Comparison of ENCODE assay signal across 18 cellular contexts in the genomic region with DNA sequence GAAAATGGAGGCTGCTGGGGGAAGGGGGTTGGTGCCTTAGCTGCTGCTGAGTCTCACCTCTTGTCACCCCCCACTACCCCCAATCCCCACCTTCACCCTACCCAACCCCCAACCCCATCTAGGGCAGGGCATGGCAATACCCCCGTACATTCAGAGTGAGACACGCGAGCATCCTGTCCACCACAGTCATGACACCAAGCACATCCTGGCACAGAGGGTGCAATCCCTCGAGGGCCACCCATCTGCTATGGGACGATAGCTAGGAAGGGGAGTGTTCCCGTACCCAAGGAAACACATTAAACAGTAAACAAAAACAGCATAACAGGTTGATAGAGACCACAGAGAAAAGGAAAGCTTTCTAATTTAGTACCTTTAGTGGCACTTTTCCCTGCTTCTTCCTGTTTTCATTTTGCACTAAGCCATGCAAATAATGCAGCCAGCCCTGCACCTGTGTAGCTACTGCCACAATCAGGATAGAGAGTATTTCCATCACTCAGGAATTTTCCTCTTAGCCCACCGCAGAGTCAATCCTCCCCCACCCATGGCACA. TPM values are rescaled to one million over a fixed set of nuclear protein-coding genes. Genes with fewer than 3 reads are reported as not detected.
A peak's percentile ranks its signal among the peaks of the same experiment; 100 is the strongest.
DNase-seq lines count a peak whose midpoint lies in the region; ATAC-seq and TF ChIP-seq lines count a peak whose summit lies in the region.
"Had no signal": no experiment of that assay in that cellular context is flagged by ENCODE, and none has a peak within 500 bp of the region (broad histone marks: within the 10 kb centered on the region; RNA-seq: fewer than 3 reads in every experiment).

No MANE protein-coding gene starts in this region.

- H2AFZ ChIP-seq in neural progenitor cell (replicated peaks): no peak overlapping the region

- H3K4me1 ChIP-seq in neural progenitor cell (no peaks in the 10 kb centered on the region), left lung (peaks cover 0 to 18% of the 10 kb centered on the region in 2 donors)

- peak overlapping the region; percentile 65 for H3K27ac Mint-ChIP-seq in activated CD4-positive, alpha-beta T cell treated with anti-CD3 and anti-CD28 coated beads, Interleukin-2, amount 10 ng/mL, durations not matched to agents 24 days and 14 days
- peak overlapping the region in 1 of 5 experiments; percentile 20 for H3K27ac Mint-ChIP-seq in brain
- H3K27ac Mint-ChIP-seq in neural progenitor cell: no peak overlapping the region
- H3K27ac Mint-ChIP-seq: activated naive CD4-positive, alpha-beta T cell treated with anti-CD3 and anti-CD28 coated beads, Interleukin-2, amount 50 U/mL, for 24 hours had no signal

- peak; percentile 68 for DNase-seq in activated CD4-positive, alpha-beta T cell treated with anti-CD3 and anti-CD28 coated beads, Interleukin-2, amount 10 ng/mL, durations not matched to agents 24 days and 14 days
- DNase-seq in activated CD4-positive, alpha-beta T cell treated with anti-CD3 and anti-CD28 coated beads for 1 hour: no peak
- DNase-seq in neural progenitor cell (ENCODE audit: low spot score): no peak
- no peak for DNase-seq in kidney tubule cell (ENCODE audit: low spot score)
- no peak for DNase-seq in coronary artery (ENCODE audit: low spot score)
- DNase-seq in left lung: no peak
- DNase-seq: activated CD4-positive, CD25-positive, alpha-beta regulatory T cell; DMS153; hippocampal formation; NCI-H1092 treated with DMSO at 0.1 percent for 48 hours; PC-3; SIG-M5 had no signal

- intact Hi-C loops in activated CD4-positive, alpha-beta T cell treated with anti-CD3 and anti-CD28 coated beads, Interleukin-2, amount 10 ng/mL, durations not matched to agents 24 days and 14 days (cut with micrococcal nuclease): loop anchor here (5.0 kb wide), 1 partner anchor 447 kb away; no protein-coding TSS in a partner anchor
- intact Hi-C loops in left lung (cut with DNase I): no loop called here

- H3K27ac ChIP-seq in neural progenitor cell (no peak overlapping the region), coronary artery (no peak overlapping the region), left lung (no peak overlapping the region)

- peaks cover 43% of the 10 kb centered on the region for H3K27me3 ChIP-seq in neural progenitor cell
- peaks cover 0 to 29% of the 10 kb centered on the region in 2 donors for H3K27me3 ChIP-seq in left lung

- H3K9ac ChIP-seq in neural progenitor cell: no peak overlapping the region

- no peaks in the 10 kb centered on the region for H3K36me3 ChIP-seq in neural progenitor cell
- H3K36me3 ChIP-seq in left lung: no peaks in the 10 kb centered on the region
- H3K36me3 ChIP-seq: HAP-1 had no signal

- H3K9me3 ChIP-seq in neural progenitor cell (ENCODE audit: low read depth): no peaks in the 10 kb centered on the region
- no peaks in the 10 kb centered on the region for H3K9me3 ChIP-seq in left lung
- H3K9me3 ChIP-seq: HAP-1 had no signal

- H3K9me3 Mint-ChIP-seq in activated CD4-positive, alpha-beta T cell treated with anti-CD3 and anti-CD28 coated beads, Interleukin-2, amount 10 ng/mL, durations not matched to agents 24 days and 14 days: no peaks in the 10 kb centered on the region
- H3K9me3 Mint-ChIP-seq in brain (no peaks in the 10 kb centered on the region), neural progenitor cell (no peaks in the 10 kb centered on the region)
- H3K9me3 Mint-ChIP-seq: activated naive CD4-positive, alpha-beta T cell treated with anti-CD3 and anti-CD28 coated beads, Interleukin-2, amount 50 U/mL, for 24 hours had no signal

- H3K4me2 ChIP-seq in neural progenitor cell: no peak overlapping the region

- peaks cover 6% of the 10 kb centered on the region for H3K27me3 Mint-ChIP-seq in activated CD4-positive, alpha-beta T cell treated with anti-CD3 and anti-CD28 coated beads, Interleukin-2, amount 10 ng/mL, durations not matched to agents 24 days and 14 days
- H3K27me3 Mint-ChIP-seq in brain (peaks cover 3% of the 10 kb centered on the region), neural progenitor cell (ENCODE audit: insufficient read depth, low read depth) (peaks cover 9% of the 10 kb centered on the region)
- H3K27me3 Mint-ChIP-seq: activated naive CD4-positive, alpha-beta T cell treated with anti-CD3 and anti-CD28 coated beads, Interleukin-2, amount 50 U/mL, for 24 hours had no signal

- peaks cover 35% of the 10 kb centered on the region for H3K4me1 Mint-ChIP-seq in activated CD4-positive, alpha-beta T cell treated with anti-CD3 and anti-CD28 coated beads, Interleukin-2, amount 10 ng/mL, durations not matched to agents 24 days and 14 days
- peaks cover 21% of the 10 kb centered on the region for H3K4me1 Mint-ChIP-seq in brain
- peaks cover 15% of the 10 kb centered on the region for H3K4me1 Mint-ChIP-seq in neural progenitor cell

- TF ChIP-seq CTCF in brain (conservative IDR thresholded peaks at IDR 0.05) (no peak), neural progenitor cell (IDR thresholded peaks at IDR 0.05) (no peak), coronary artery (IDR thresholded peaks at IDR 0.05) (no peak), left lung (IDR thresholded peaks at IDR 0.05) (no peak)

- no peaks in the 10 kb centered on the region for H4K20me1 ChIP-seq in neural progenitor cell (ENCODE audit: low read depth)

- peaks cover 5% of the 10 kb centered on the region for H3K36me3 Mint-ChIP-seq in activated CD4-positive, alpha-beta T cell treated with anti-CD3 and anti-CD28 coated beads, Interleukin-2, amount 10 ng/mL, durations not matched to agents 24 days and 14 days (ENCODE audit: low read depth)
- H3K36me3 Mint-ChIP-seq in brain (no peaks in the 10 kb centered on the region), neural progenitor cell (no peaks in the 10 kb centered on the region)
- H3K36me3 Mint-ChIP-seq: activated naive CD4-positive, alpha-beta T cell treated with anti-CD3 and anti-CD28 coated beads, Interleukin-2, amount 50 U/mL, for 24 hours had no signal

- H3K4me3 ChIP-seq in neural progenitor cell: no peak overlapping the region
- no peak overlapping the region for H3K4me3 ChIP-seq in coronary artery
- no peak overlapping the region for H3K4me3 ChIP-seq in left lung
- H3K4me3 ChIP-seq: HAP-1, K562 had no signal

- H3K79me2 ChIP-seq in neural progenitor cell (ENCODE audit: low read depth): no peaks in the 10 kb centered on the region

- H3F3A ChIP-seq in neural progenitor cell (ENCODE audit: low read depth): peaks cover 13% of the 10 kb centered on the region

- ATAC-seq in HG03196 (IDR thresholded peaks at IDR 0.05; ENCODE audit: unreplicated experiment) (peak; percentile 34), left lung (no peak)
- ATAC-seq: K562, PC-3 had no signal

- no peak overlapping the region for H3K4me3 Mint-ChIP-seq in activated CD4-positive, alpha-beta T cell treated with anti-CD3 and anti-CD28 coated beads, Interleukin-2, amount 10 ng/mL, durations not matched to agents 24 days and 14 days
- H3K4me3 Mint-ChIP-seq in brain (peak overlapping the region in 3 of 5 experiments; percentile 25 to 42 (median 34)), neural progenitor cell (peak overlapping the region; percentile 37)

RNA-seq across cellular contexts. Expression of gene SMKR1, which starts 2.3 kb away (rescaled TPM):
- total RNA-seq in activated CD4-positive, alpha-beta T cell treated with anti-CD3 and anti-CD28 coated beads, Interleukin-2, amount 10 ng/mL, durations not matched to agents 24 days and 14 days: 5.9 and 6.1 TPM in 2 replicates
- polyA plus RNA-seq in brain (ENCODE audit: insufficient read depth, low read depth, low replicate concordance): 9.1 TPM
- total RNA-seq in neural progenitor cell (ENCODE audit: low replicate concordance) (0.53 and 0.56 TPM in 2 replicates), left lung (1 to 10 TPM in 1 of 2 donors, not detected in 1; 1.0 TPM)
- total RNA-seq: astrocyte had no signal
